11 cellular contexts compared by ENCODE assay signal in the genomic region with DNA sequence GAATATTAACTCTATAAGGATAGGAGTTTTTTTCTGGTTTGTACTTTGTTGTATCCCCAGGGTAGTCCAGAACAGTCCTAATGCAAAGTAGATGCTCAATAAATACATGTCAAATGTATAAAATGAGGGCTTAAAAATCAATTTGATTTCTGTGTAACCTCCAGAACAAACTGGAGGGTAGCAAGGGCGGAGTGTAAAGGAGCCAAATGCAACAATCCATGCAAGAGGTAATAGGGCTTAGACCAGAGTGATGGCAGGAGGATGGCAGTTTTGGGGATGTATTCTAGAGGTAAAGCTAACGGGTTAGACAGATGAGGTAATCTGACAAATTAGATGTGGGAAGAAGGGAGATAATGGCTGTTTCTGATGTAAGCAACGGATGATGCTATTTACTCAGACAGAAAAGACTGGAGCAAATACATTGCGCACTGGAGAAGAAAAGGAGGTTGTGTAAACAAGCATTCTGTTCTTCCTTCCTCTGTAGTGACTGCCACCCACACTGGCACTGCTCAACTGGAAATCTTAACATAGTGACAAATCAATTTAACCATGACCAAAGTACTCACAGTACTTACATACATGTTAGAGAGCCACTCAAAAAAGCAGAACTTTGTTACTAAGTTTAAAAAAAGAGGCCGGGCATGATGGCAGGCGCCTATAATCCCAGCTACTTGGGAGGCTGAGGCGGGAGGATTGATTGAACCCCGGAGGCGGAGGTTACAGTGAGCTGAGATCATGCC. TPM values are rescaled to one million over a fixed set of nuclear protein-coding genes. Genes with fewer than 3 reads are reported as not detected.
DNase-seq lines count a peak whose midpoint lies in the region; ATAC-seq and TF ChIP-seq lines count a peak whose summit lies in the region.
"Had no signal": no experiment of that assay in that cellular context is flagged by ENCODE, and none has a peak within 500 bp of the region (broad histone marks: within the 10 kb centered on the region; RNA-seq: fewer than 3 reads in every experiment).

No MANE protein-coding gene starts in this region.

- DNase-seq in CD8-positive, alpha-beta memory T cell: no peak
- peak; percentile 17 to 39 for DNase-seq in HL-60 (ENCODE audit: low read depth in 1 of 2, low spot score in 1 of 2)
- DNase-seq in activated naive CD8-positive, alpha-beta T cell treated with anti-CD3 and anti-CD28 coated beads for 36 hours: no peak
- no peak for DNase-seq in natural killer cell treated with Interleukin-12 subunit alpha and Interleukin-12 subunit beta and Interleukin-15 and Interleukin-18, amount 100 ng/mL, for 72 hours (ENCODE audit: low spot score)
- no peak for DNase-seq in T1000 (lab: John Stamatoyannopoulos, UW)
- DNase-seq in globus pallidus (ENCODE audit: low spot score): no peak
- no peak for DNase-seq in NCI-H446 treated with DMSO at 0.1 percent for 48 hours (lab: John Stamatoyannopoulos, UW)
- DNase-seq: stimulated activated CD8-positive, alpha-beta memory T cell treated with anti-CD3 and anti-CD28 coated beads, Interleukin-4, amount 100 ng/mL, for 48 hours had no signal

- no peaks in the 10 kb centered on the region for H3K27me3 ChIP-seq in CD8-positive, alpha-beta memory T cell (ENCODE audit: insufficient read depth, low read length, poor library complexity, severe bottlenecking)
- no peaks in the 10 kb centered on the region for H3K27me3 ChIP-seq in HL-60 (ENCODE audit: insufficient read depth, poor library complexity, severe bottlenecking)

- H3K36me3 Mint-ChIP-seq in CD8-positive, alpha-beta memory T cell: peaks cover 0 to 35% (median 20%) of the 10 kb centered on the region in 3 donors
- peaks cover 3% of the 10 kb centered on the region for H3K36me3 Mint-ChIP-seq in activated naive CD8-positive, alpha-beta T cell treated with anti-CD3 and anti-CD28 coated beads for 36 hours
- H3K36me3 Mint-ChIP-seq in natural killer cell treated with Interleukin-12 subunit alpha and Interleukin-12 subunit beta and Interleukin-15 and Interleukin-18, amount 100 ng/mL, for 72 hours: peaks cover 9% of the 10 kb centered on the region

- peaks cover 0 to 3% of the 10 kb centered on the region in 2 donors for H3K27me3 Mint-ChIP-seq in CD8-positive, alpha-beta memory T cell
- H3K27me3 Mint-ChIP-seq in activated naive CD8-positive, alpha-beta T cell treated with anti-CD3 and anti-CD28 coated beads for 36 hours: no peaks in the 10 kb centered on the region
- no peaks in the 10 kb centered on the region for H3K27me3 Mint-ChIP-seq in natural killer cell treated with Interleukin-12 subunit alpha and Interleukin-12 subunit beta and Interleukin-15 and Interleukin-18, amount 100 ng/mL, for 72 hours

- ATAC-seq in natural killer cell treated with Interleukin-12 subunit alpha and Interleukin-12 subunit beta and Interleukin-15 and Interleukin-18, amount 100 ng/mL, for 72 hours: no peak
- ATAC-seq in GM18511 (IDR thresholded peaks at IDR 0.05; ENCODE audit: unreplicated experiment): no peak
- ATAC-seq: Right ventricle myocardium inferior had no signal

- no peak for TF ChIP-seq CTCF in HL-60 (IDR thresholded peaks at IDR 0.05; ENCODE audit: insufficient read depth, low read length)

- no peaks in the 10 kb centered on the region for H3K9me3 Mint-ChIP-seq in CD8-positive, alpha-beta memory T cell
- no peaks in the 10 kb centered on the region for H3K9me3 Mint-ChIP-seq in activated naive CD8-positive, alpha-beta T cell treated with anti-CD3 and anti-CD28 coated beads for 36 hours
- no peaks in the 10 kb centered on the region for H3K9me3 Mint-ChIP-seq in natural killer cell treated with Interleukin-12 subunit alpha and Interleukin-12 subunit beta and Interleukin-15 and Interleukin-18, amount 100 ng/mL, for 72 hours

- no peaks in the 10 kb centered on the region for H3K9me3 ChIP-seq in CD8-positive, alpha-beta memory T cell (ENCODE audit: low read length)

- H3K27ac Mint-ChIP-seq in CD8-positive, alpha-beta memory T cell: peak overlapping the region in 7 of 8 donors; percentile 24 to 89 (median 71)
- H3K27ac Mint-ChIP-seq in activated naive CD8-positive, alpha-beta T cell treated with anti-CD3 and anti-CD28 coated beads for 36 hours: no peak overlapping the region
- peak overlapping the region in 1 of 2 donors; percentile 3 for H3K27ac Mint-ChIP-seq in natural killer cell treated with Interleukin-12 subunit alpha and Interleukin-12 subunit beta and Interleukin-15 and Interleukin-18, amount 100 ng/mL, for 72 hours

- CTCF ChIA-PET in CD8-positive, alpha-beta memory T cell (lab: Charles Lee): interaction anchor here (1.1 to 1.2 kb wide), 2 partner anchors 12 to 31 kb away, joined by 3 to 5 read pairs; no protein-coding TSS in a partner anchor

- peaks cover 42 to 66% (median 63%) of the 10 kb centered on the region in 3 donors for H3K4me1 Mint-ChIP-seq in CD8-positive, alpha-beta memory T cell
- H3K4me1 Mint-ChIP-seq in activated naive CD8-positive, alpha-beta T cell treated with anti-CD3 and anti-CD28 coated beads for 36 hours: peaks cover 33% of the 10 kb centered on the region
- peaks cover 18 to 35% of the 10 kb centered on the region in 2 donors for H3K4me1 Mint-ChIP-seq in natural killer cell treated with Interleukin-12 subunit alpha and Interleukin-12 subunit beta and Interleukin-15 and Interleukin-18, amount 100 ng/mL, for 72 hours (ENCODE audit: low read depth in 2 of 2)

- no peak overlapping the region for H3K4me3 ChIP-seq in CD8-positive, alpha-beta memory T cell (ENCODE audit: low read length)
- H3K4me3 ChIP-seq in HL-60 (replicated peaks; ENCODE audit: insufficient read depth, low read length): no peak overlapping the region

- H3K4me1 ChIP-seq in CD8-positive, alpha-beta memory T cell (ENCODE audit: insufficient read depth, low read length): peaks cover 35% of the 10 kb centered on the region

- no peaks in the 10 kb centered on the region for H3K36me3 ChIP-seq in CD8-positive, alpha-beta memory T cell (ENCODE audit: insufficient read depth, low read length)

- no peak overlapping the region for H3K27ac ChIP-seq in CD8-positive, alpha-beta memory T cell (ENCODE audit: low read depth, low read length)
- no peak overlapping the region for H3K27ac ChIP-seq in HL-60 (replicated peaks)
- H3K27ac ChIP-seq: parathyroid adenoma had no signal

- POLR2A ChIA-PET in CD8-positive, alpha-beta memory T cell (lab: Charles Lee): interaction anchor here (0.9 kb wide), 1 partner anchor 143 kb away, joined by 3 read pairs; no protein-coding TSS in a partner anchor

- peak overlapping the region; percentile 78 to 96 (median 91) for H3K4me3 Mint-ChIP-seq in CD8-positive, alpha-beta memory T cell
- peak overlapping the region; percentile 57 for H3K4me3 Mint-ChIP-seq in activated naive CD8-positive, alpha-beta T cell treated with anti-CD3 and anti-CD28 coated beads for 36 hours
- H3K4me3 Mint-ChIP-seq in natural killer cell treated with Interleukin-12 subunit alpha and Interleukin-12 subunit beta and Interleukin-15 and Interleukin-18, amount 100 ng/mL, for 72 hours: peak overlapping the region; percentile 61

RNA-seq across cellular contexts. Expression of gene ZNF318, which starts 2.0 kb away (rescaled TPM):
- 10 to 100 TPM; 11.8 to 12.0 TPM for total RNA-seq in CD8-positive, alpha-beta memory T cell
- polyA plus RNA-seq in CD8-positive, alpha-beta memory T cell: 6.4 TPM
- 10 to 100 TPM in 1 of 2 experiments, 1 to 10 TPM in 1; 10.0 to 10.1 TPM for total RNA-seq in activated naive CD8-positive, alpha-beta T cell treated with anti-CD3 and anti-CD28 coated beads for 36 hours
- total RNA-seq in natural killer cell treated with Interleukin-12 subunit alpha and Interleukin-12 subunit beta and Interleukin-15 and Interleukin-18, amount 100 ng/mL, for 72 hours: 10 to 100 TPM in 1 of 2 donors, 1 to 10 TPM in 1; 6.4 to 11.3 TPM

RNA-seq across cellular contexts. Expression of gene CRIP3, which starts 58.8 kb away (rescaled TPM):
- total RNA-seq in CD8-positive, alpha-beta memory T cell: under 1 TPM in 1 of 2 experiments, not detected in 1; 0.63 TPM
- not detected for polyA plus RNA-seq in CD8-positive, alpha-beta memory T cell
- 1 to 10 TPM; 1.4 to 1.5 TPM for total RNA-seq in activated naive CD8-positive, alpha-beta T cell treated with anti-CD3 and anti-CD28 coated beads for 36 hours
- total RNA-seq in natural killer cell treated with Interleukin-12 subunit alpha and Interleukin-12 subunit beta and Interleukin-15 and Interleukin-18, amount 100 ng/mL, for 72 hours: 1 to 10 TPM in 1 of 2 donors, not detected in 1; 2.0 TPM

RNA-seq across cellular contexts. Expression of gene ABCC10, which starts 59.9 kb away (rescaled TPM):
- total RNA-seq in CD8-positive, alpha-beta memory T cell: 10 to 100 TPM; 35.8 to 36.4 TPM
- polyA plus RNA-seq in CD8-positive, alpha-beta memory T cell: 28.2 TPM
- total RNA-seq in activated naive CD8-positive, alpha-beta T cell treated with anti-CD3 and anti-CD28 coated beads for 36 hours: 10 to 100 TPM; 22.9 to 24.3 TPM
- total RNA-seq in natural killer cell treated with Interleukin-12 subunit alpha and Interleukin-12 subunit beta and Interleukin-15 and Interleukin-18, amount 100 ng/mL, for 72 hours: 10 to 100 TPM; 41.8 to 82.9 TPM

Comparison
In these comparisons a context has a peak if more than half of its experiments do, and no peak if none do; other contexts are left out.
1. DNase-seq: peak in HL-60 (2 of 2); none in CD8-positive, alpha-beta memory T cell (0 of 5), activated naive CD8-positive, alpha-beta T cell treated with anti-CD3 and anti-CD28 coated beads for 36 hours (single experiment), natural killer cell treated with Interleukin-12 subunit alpha and Interleukin-12 subunit beta and Interleukin-15 and Interleukin-18, amount 100 ng/mL, for 72 hours (single experiment), T1000 (single experiment), globus pallidus (single experiment) and NCI-H446 treated with DMSO at 0.1 percent for 48 hours (single experiment).
2. Peak in every context shown above with its lines, with median percentiles within 50 percentile points of each other: H3K4me3 Mint-ChIP-seq.